In genomic region chr20:37871751-37872150, GRCh38 we compare ENCODE assay signal across 29 cellular contexts. TPM values are rescaled to one million over a fixed set of nuclear protein-coding genes. Genes with fewer than 3 reads are reported as not detected.
"Had no signal": no experiment of that assay in that cellular context is flagged by ENCODE, and none has a peak within 500 bp of the region (broad histone marks: within the 10 kb centered on the region; RNA-seq: fewer than 3 reads in every experiment).

No MANE protein-coding gene starts in this region.

- H3K27me3 Mint-ChIP-seq: naive thymus-derived CD4-positive, alpha-beta T cell; progenitor cell of endocrine pancreas; stimulated activated naive B cell treated with anti-CD40 and anti-IgM and Interleukin-4, amounts not matched to agents 10 μg/mL and 1 μg/mL and 100 μg/mL, for 72 hours; stimulated activated naive CD8-positive, alpha-beta T cell treated with anti-CD3 and anti-CD28 coated beads, Interleukin-15, Interleukin-2, amounts not matched to agents 100 ng/mL and 50 ng/mL, for 24 hours had no signal

- H3K36me3 ChIP-seq: neural progenitor cell, thyroid gland, uterus had no signal

- H3K9ac ChIP-seq: neural progenitor cell had no signal

- H3K9me3 Mint-ChIP-seq: naive thymus-derived CD4-positive, alpha-beta T cell; natural killer cell; nephron; neural progenitor cell; stimulated activated naive B cell treated with anti-CD40 and anti-IgM and Interleukin-4, amounts not matched to agents 10 μg/mL and 1 μg/mL and 100 μg/mL, for 72 hours; stimulated activated naive CD8-positive, alpha-beta T cell treated with anti-CD3 and anti-CD28 coated beads, Interleukin-15, Interleukin-2, amounts not matched to agents 100 ng/mL and 50 ng/mL, for 24 hours had no signal

- H3K4me2 ChIP-seq: neural progenitor cell had no signal

- H3K4me1 ChIP-seq: pancreas, psoas muscle, thyroid gland, tibial nerve, upper lobe of left lung, uterus had no signal

- H3K27ac Mint-ChIP-seq: naive thymus-derived CD4-positive, alpha-beta T cell; nephron; neural progenitor cell; progenitor cell of endocrine pancreas; stimulated activated naive B cell treated with anti-CD40 and anti-IgM and Interleukin-4, amounts not matched to agents 10 μg/mL and 1 μg/mL and 100 μg/mL, for 72 hours; stimulated activated naive CD8-positive, alpha-beta T cell treated with anti-CD3 and anti-CD28 coated beads, Interleukin-15, Interleukin-2, amounts not matched to agents 100 ng/mL and 50 ng/mL, for 24 hours had no signal

- H3K4me3 ChIP-seq: neural progenitor cell, pancreas, psoas muscle, right lobe of liver, sigmoid colon, stomach, thoracic aorta, thyroid gland, tibial nerve, upper lobe of left lung, uterus had no signal

- ATAC-seq: naive thymus-derived CD4-positive, alpha-beta T cell; natural killer cell; pancreas; psoas muscle; right cardiac atrium; right lobe of liver; stimulated activated naive B cell treated with anti-CD40 and anti-IgM and Interleukin-4, amounts not matched to agents 10 μg/mL and 1 μg/mL and 100 μg/mL, for 72 hours had no signal

- H3K9me3 ChIP-seq: neutrophil, pancreas, psoas muscle, right lobe of liver, sigmoid colon, stomach, thoracic aorta, thyroid gland, tibial nerve, upper lobe of left lung, uterus had no signal

- H3K4me3 Mint-ChIP-seq: naive thymus-derived CD4-positive, alpha-beta T cell; natural killer cell; nephron; neural progenitor cell; stimulated activated naive B cell treated with anti-CD40 and anti-IgM and Interleukin-4, amounts not matched to agents 10 μg/mL and 1 μg/mL and 100 μg/mL, for 72 hours; stimulated activated naive CD8-positive, alpha-beta T cell treated with anti-CD3 and anti-CD28 coated beads, Interleukin-15, Interleukin-2, amounts not matched to agents 100 ng/mL and 50 ng/mL, for 24 hours had no signal

- H3K27me3 ChIP-seq: neural progenitor cell, neutrophil, pancreas, right lobe of liver, sigmoid colon, stomach, thyroid gland, tibial nerve, upper lobe of left lung, uterus had no signal

- H2AFZ ChIP-seq: neural progenitor cell had no signal

- DNase-seq: naive thymus-derived CD4-positive, alpha-beta T cell; natural killer cell; nucleus accumbens; psoas muscle; right cardiac atrium; right lobe of liver; sigmoid colon; small intestine; stimulated activated CD4-positive, alpha-beta T cell treated with anti-CD3 and anti-CD28 coated beads, Interleukin-12 subunit alpha, Interleukin-12 subunit beta, amount 100 ng/mL, for 4 hours; stimulated activated CD4-positive, alpha-beta T cell treated with anti-CD3 and anti-CD28 coated beads, Interleukin-1b, Interleukin-23, amount 100 ng/mL, for 48 hours; stimulated activated CD4-positive, alpha-beta T cell treated with anti-CD3 and anti-CD28 coated beads, Interleukin-4, amount 100 ng/mL, for 1 hour; stimulated activated CD4-positive, alpha-beta T cell treated with anti-CD3 and anti-CD28 coated beads, Interleukin-4, amount 100 ng/mL, for 4 hours; stimulated activated CD8-positive, alpha-beta memory T cell treated with anti-CD3 and anti-CD28 coated beads, Interleukin-4, amount 100 ng/mL, for 48 hours; stimulated activated naive B cell treated with anti-CD40 and anti-IgM and Interleukin-4, amounts not matched to agents 10 μg/mL and 1 μg/mL and 100 μg/mL, for 72 hours; stimulated activated naive CD4-positive, alpha-beta T cell treated with Interleukin-2 at 50 U/mL for 16 hours; stomach; thyroid gland; trophoblast cell; upper lobe of left lung; uterus had no signal

- H3K27ac ChIP-seq: neural progenitor cell, neutrophil, pancreas, psoas muscle, right lobe of liver, sigmoid colon, stomach, thoracic aorta, thyroid gland, tibial nerve, upper lobe of left lung, uterus had no signal

RNA-seq across cellular contexts. Expression of gene VSTM2L, which starts 31.2 kb away (rescaled TPM):
- total RNA-seq: skeletal muscle tissue had no signal
- polyA plus RNA-seq: naive thymus-derived CD4-positive, alpha-beta T cell had no signal
